In the genomic region with DNA sequence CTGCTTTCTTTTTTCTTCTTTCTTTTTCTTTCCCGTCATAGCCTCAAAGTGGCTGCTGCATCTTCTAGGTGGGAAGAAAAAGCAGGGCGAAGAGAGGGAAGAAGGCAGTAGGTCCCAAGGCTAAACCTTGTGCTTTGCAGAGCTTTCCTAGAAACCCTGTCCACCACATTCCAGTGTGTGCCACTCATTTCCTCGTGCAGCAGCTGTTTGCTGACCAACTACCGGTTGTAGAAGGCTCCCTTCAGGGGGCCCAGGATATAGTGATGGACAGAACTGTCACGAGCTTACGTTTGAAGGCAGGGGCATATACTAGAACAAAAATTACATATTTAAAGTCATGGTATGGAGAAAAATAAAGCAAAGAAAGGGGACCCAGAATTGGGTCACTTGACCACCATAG, we compare ENCODE assay signal across 15 cellular contexts.
DNase-seq lines count a peak whose midpoint lies in the region; ATAC-seq and TF ChIP-seq lines count a peak whose summit lies in the region.
"Had no signal": no experiment of that assay in that cellular context is flagged by ENCODE, and none has a peak within 500 bp of the region (broad histone marks: within the 10 kb centered on the region; RNA-seq: fewer than 3 reads in every experiment).

No MANE protein-coding gene starts in this region.

- DNase-seq in MCF 10A (ENCODE audit: unreplicated experiment) (peak; percentile 25), breast epithelium (ENCODE audit: low spot score in 2 of 2) (no peak), brain microvascular endothelial cell (peak; percentile 77), hepatic stellate cell (ENCODE audit: low spot score) (peak; percentile 71), Right ventricle myocardium superior (no peak)
- DNase-seq in activated CD8-positive, alpha-beta memory T cell treated with anti-CD3 and anti-CD28 coated beads, Interleukin-2, amount 10 ng/mL, durations not matched to agents 7 days and 5 days, result no peak
- DNase-seq: activated CD4-positive, alpha-beta T cell treated with anti-CD3 and anti-CD28 coated beads, Interleukin-2, amount 50 U/mL, for 4 hours; activated gamma-delta T cell; central memory CD4-positive, alpha-beta T cell; NCI-H1048; right lobe of liver; T-helper 17 cell had no signal

- POLR2A ChIA-PET in MCF 10A (lab: Yijun Ruan, JAX), result no interaction called here

- BruUV-seq in MCF 10A (replicated peaks; lab: Mats Ljungman, UMichigan), result no TSS peak

- H3K36me3 ChIP-seq in breast epithelium (no peaks in the 10 kb centered on the region), brain microvascular endothelial cell (replicated peaks) (no peaks in the 10 kb centered on the region)
- H3K36me3 ChIP-seq: right lobe of liver had no signal

- peaks cover 20% of the 10 kb centered on the region for H3K4me1 Mint-ChIP-seq in MCF 10A (ENCODE audit: insufficient read depth, unreplicated experiment)
- peaks cover 6% of the 10 kb centered on the region for H3K4me1 Mint-ChIP-seq in activated CD8-positive, alpha-beta memory T cell treated with anti-CD3 and anti-CD28 coated beads, Interleukin-2, amount 10 ng/mL, durations not matched to agents 7 days and 5 days

- no peaks in the 10 kb centered on the region for H3K9me3 Mint-ChIP-seq in MCF 10A (ENCODE audit: unreplicated experiment)
- no peaks in the 10 kb centered on the region for H3K9me3 Mint-ChIP-seq in activated CD8-positive, alpha-beta memory T cell treated with anti-CD3 and anti-CD28 coated beads, Interleukin-2, amount 10 ng/mL, durations not matched to agents 7 days and 5 days (ENCODE audit: low read depth)

- no peaks in the 10 kb centered on the region for H3K9me3 ChIP-seq in breast epithelium
- H3K9me3 ChIP-seq: right lobe of liver had no signal

- CTCF ChIA-PET in MCF 10A (lab: Yijun Ruan, JAX), result interaction anchor here (1.1 to 1.4 kb wide), 2 partner anchors 9 to 19 kb away, joined by 3 to 5 read pairs; no protein-coding TSS in a partner anchor
- CTCF ChIA-PET in activated CD8-positive, alpha-beta memory T cell treated with anti-CD3 and anti-CD28 coated beads, Interleukin-2, amount 10 ng/mL, durations not matched to agents 7 days and 5 days (lab: Charles Lee), result no interaction called here

- peak overlapping the region in 1 of 2 donors; percentile 25 for H3K27ac ChIP-seq in breast epithelium
- peak overlapping the region; percentile 8 for H3K27ac ChIP-seq in brain microvascular endothelial cell
- H3K27ac ChIP-seq: 22Rv1, right lobe of liver had no signal

- intact Hi-C loops in MCF 10A (cut with micrococcal nuclease) (no loop called here), breast epithelium (cut with DNase I; ENCODE audit: low total_unique reads) (no loop called here), Right ventricle myocardium superior (cut with DNase I) (no loop called here)

- in situ Hi-C loops in brain microvascular endothelial cell (cut with HindIII; ENCODE audit: low pct_ligation_motif_present, low sequenced_read_pairs), result no loop called here

- H3K27ac Mint-ChIP-seq in MCF 10A (ENCODE audit: low read depth, unreplicated experiment), result no peak overlapping the region
- H3K27ac Mint-ChIP-seq in activated CD8-positive, alpha-beta memory T cell treated with anti-CD3 and anti-CD28 coated beads, Interleukin-2, amount 10 ng/mL, durations not matched to agents 7 days and 5 days, result no peak overlapping the region
- H3K27ac Mint-ChIP-seq: T-helper 17 cell had no signal

- TF ChIP-seq CTCF in MCF 10A (IDR thresholded peaks at IDR 0.05; ENCODE audit: unreplicated experiment) (no peak), breast epithelium (IDR thresholded peaks at IDR 0.05) (no peak), brain microvascular endothelial cell (IDR thresholded peaks at IDR 0.05; ENCODE audit: low read depth, low read length, missing control alignments) (no peak)

- H3K27me3 ChIP-seq in breast epithelium, result no peaks in the 10 kb centered on the region
- H3K27me3 ChIP-seq in brain microvascular endothelial cell (replicated peaks), result no peaks in the 10 kb centered on the region
- H3K27me3 ChIP-seq: right lobe of liver had no signal

- H3K36me3 Mint-ChIP-seq in MCF 10A (ENCODE audit: insufficient read depth, unreplicated experiment), result peaks cover 7% of the 10 kb centered on the region
- H3K36me3 Mint-ChIP-seq in activated CD8-positive, alpha-beta memory T cell treated with anti-CD3 and anti-CD28 coated beads, Interleukin-2, amount 10 ng/mL, durations not matched to agents 7 days and 5 days, result no peaks in the 10 kb centered on the region

- ATAC-seq in Right ventricle myocardium superior (ENCODE audit: poor library complexity) (no peak), HG03108 (IDR thresholded peaks at IDR 0.05; ENCODE audit: unreplicated experiment) (no peak), HG03135 (IDR thresholded peaks at IDR 0.05; ENCODE audit: unreplicated experiment) (no peak)
- no peak for ATAC-seq in activated CD8-positive, alpha-beta memory T cell treated with anti-CD3 and anti-CD28 coated beads, Interleukin-2, amount 10 ng/mL, durations not matched to agents 7 days and 5 days
- ATAC-seq: right lobe of liver, T-helper 17 cell had no signal

- no peaks in the 10 kb centered on the region for H3K27me3 Mint-ChIP-seq in MCF 10A (ENCODE audit: insufficient read depth, unreplicated experiment)
- peaks cover 10% of the 10 kb centered on the region for H3K27me3 Mint-ChIP-seq in activated CD8-positive, alpha-beta memory T cell treated with anti-CD3 and anti-CD28 coated beads, Interleukin-2, amount 10 ng/mL, durations not matched to agents 7 days and 5 days
- H3K27me3 Mint-ChIP-seq: T-helper 17 cell had no signal

- TF ChIP-seq POLR2A in breast epithelium (IDR thresholded peaks at IDR 0.05), result no peak

- no peak overlapping the region for H3K4me3 Mint-ChIP-seq in MCF 10A (ENCODE audit: unreplicated experiment)
- H3K4me3 Mint-ChIP-seq in activated CD8-positive, alpha-beta memory T cell treated with anti-CD3 and anti-CD28 coated beads, Interleukin-2, amount 10 ng/mL, durations not matched to agents 7 days and 5 days, result no peak overlapping the region
- H3K4me3 Mint-ChIP-seq: T-helper 17 cell had no signal

- no peaks in the 10 kb centered on the region for H3K4me1 ChIP-seq in breast epithelium

- H3K4me3 ChIP-seq in breast epithelium (no peak overlapping the region), brain microvascular endothelial cell (ENCODE audit: low read depth, low read length) (no peak overlapping the region)
- H3K4me3 ChIP-seq: right lobe of liver had no signal

Comparison
In these comparisons a context has a peak if more than half of its experiments do, and no peak if none do; other contexts are left out.
1. DNase-seq: peak in MCF 10A (single experiment), brain microvascular endothelial cell (single experiment) and hepatic stellate cell (single experiment); none in breast epithelium (0 of 2), Right ventricle myocardium superior (single experiment) and activated CD8-positive, alpha-beta memory T cell treated with anti-CD3 and anti-CD28 coated beads, Interleukin-2, amount 10 ng/mL, durations not matched to agents 7 days and 5 days (single experiment).